ENCODE assay signal across 27 cellular contexts in the genomic region with DNA sequence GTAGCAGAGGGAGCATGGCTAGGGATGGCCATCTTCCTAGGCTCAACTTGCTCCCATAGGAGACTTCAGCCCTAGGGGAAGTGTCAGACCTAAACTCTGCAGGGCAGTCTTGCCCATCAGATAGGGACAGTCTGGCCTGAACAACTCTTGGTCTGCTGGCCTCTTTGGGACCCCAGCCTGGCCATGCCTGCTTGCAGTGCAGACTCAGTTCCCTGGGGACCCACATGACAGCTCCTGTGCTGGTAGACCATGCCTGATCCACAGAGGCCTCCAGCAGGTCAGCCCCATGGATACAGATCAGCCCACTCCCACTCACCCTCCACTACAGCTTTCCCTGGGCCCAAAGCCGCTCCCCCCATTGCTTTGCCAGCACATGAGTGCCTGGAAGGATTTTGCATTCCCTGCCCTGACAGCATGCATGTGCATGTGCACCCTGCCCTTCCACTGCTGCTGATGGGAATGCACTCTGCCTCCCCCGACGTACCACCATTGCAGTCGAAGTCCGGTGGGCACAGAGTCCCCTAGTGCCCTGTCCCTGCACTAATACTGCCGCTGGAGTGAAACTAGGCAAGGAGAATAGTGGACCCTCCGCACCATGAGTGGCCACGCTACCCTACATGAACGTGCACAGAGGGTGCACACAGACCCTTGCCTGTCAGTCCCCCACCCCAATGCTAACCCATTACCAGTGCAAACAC.
"Had no signal": no experiment of that assay in that cellular context is flagged by ENCODE, and none has a peak within 500 bp of the region (broad histone marks: within the 10 kb centered on the region; RNA-seq: fewer than 3 reads in every experiment).

No MANE protein-coding gene starts in this region.

- H3K27ac Mint-ChIP-seq: naive thymus-derived CD4-positive, alpha-beta T cell; progenitor cell of endocrine pancreas; stimulated activated memory B cell treated with anti-CD40 and anti-IgM and Interleukin-4, amounts not matched to agents 10 μg/mL and 1 μg/mL and 100 μg/mL, for 72 hours; type B pancreatic cell had no signal

- H3K4me3 ChIP-seq: colonic mucosa, esophagus muscularis mucosa, heart right ventricle, left lung, pancreas, sigmoid colon, testis, tibial artery, vagina had no signal

- H3K27ac ChIP-seq: colonic mucosa, esophagus muscularis mucosa, foreskin keratinocyte, heart right ventricle, left lung, neutrophil, pancreas, sigmoid colon, testis, tibial artery, vagina had no signal

- H3K4me1 Mint-ChIP-seq: naive thymus-derived CD4-positive, alpha-beta T cell; stimulated activated memory B cell treated with anti-CD40 and anti-IgM and Interleukin-4, amounts not matched to agents 10 μg/mL and 1 μg/mL and 100 μg/mL, for 72 hours had no signal

- H3K36me3 Mint-ChIP-seq: naive thymus-derived CD4-positive, alpha-beta T cell; stimulated activated memory B cell treated with anti-CD40 and anti-IgM and Interleukin-4, amounts not matched to agents 10 μg/mL and 1 μg/mL and 100 μg/mL, for 72 hours; type B pancreatic cell had no signal

- H3K27me3 ChIP-seq: colonic mucosa, esophagus muscularis mucosa, foreskin keratinocyte, heart right ventricle, left lung, neutrophil, pancreas, sigmoid colon, testis, tibial artery, vagina had no signal

- H3K36me3 ChIP-seq: colonic mucosa, esophagus muscularis mucosa, heart right ventricle, left lung, neutrophil, pancreas, sigmoid colon, tibial artery, vagina had no signal

- H3K4me1 ChIP-seq: colonic mucosa, esophagus muscularis mucosa, foreskin keratinocyte, heart right ventricle, left lung, sigmoid colon, testis, tibial artery, vagina had no signal

- H3K27me3 Mint-ChIP-seq: naive thymus-derived CD4-positive, alpha-beta T cell; progenitor cell of endocrine pancreas; stimulated activated memory B cell treated with anti-CD40 and anti-IgM and Interleukin-4, amounts not matched to agents 10 μg/mL and 1 μg/mL and 100 μg/mL, for 72 hours; type B pancreatic cell had no signal

- DNase-seq: colonic mucosa; dermis blood vessel endothelial cell; effector memory CD4-positive, alpha-beta T cell; foreskin keratinocyte; glutamatergic neuron; heart right ventricle; hippocampal formation; left cardiac atrium; mesendoderm; midbrain; naive thymus-derived CD4-positive, alpha-beta T cell; sigmoid colon; stimulated activated CD4-positive, alpha-beta T cell treated with anti-CD3 and anti-CD28 coated beads, Interleukin-4, amount 100 ng/mL, for 4 hours; stimulated activated naive CD8-positive, alpha-beta T cell treated with anti-CD3 and anti-CD28 coated beads, Interleukin-15, Interleukin-2, amounts not matched to agents 100 U/mL and 50 U/mL, for 24 hours; substantia nigra; testis; tibial artery had no signal

- ATAC-seq: foreskin keratinocyte; left cardiac atrium; left lung; pancreas; stimulated activated naive CD8-positive, alpha-beta T cell treated with anti-CD3 and anti-CD28 coated beads, Interleukin-15, Interleukin-2, amounts not matched to agents 100 U/mL and 50 U/mL, for 24 hours had no signal

- H3K4me3 Mint-ChIP-seq: naive thymus-derived CD4-positive, alpha-beta T cell; stimulated activated memory B cell treated with anti-CD40 and anti-IgM and Interleukin-4, amounts not matched to agents 10 μg/mL and 1 μg/mL and 100 μg/mL, for 72 hours; type B pancreatic cell had no signal

- FAIRE-seq: endothelial cell of umbilical vein, islet of Langerhans, pancreas had no signal

- H3K9me3 ChIP-seq: colonic mucosa, esophagus muscularis mucosa, neutrophil, pancreas, sigmoid colon, testis, tibial artery, vagina had no signal
